ENCODE assay signal across 1 cellular context in genomic region chr15:30625436-30626193, GRCh38.
TF ChIP-seq lines count a peak whose summit lies in the region.
"Not testable (repeated sequence)": the region's sequence is repeated elsewhere in the genome, so short reads cannot be mapped to it uniquely, and the experiment has no call there.

TSS of gene ARHGAP11B (plus strand) at chr15:30626128.

TF ChIP-seq in HepG2, 621 proteins besides CTCF, POLR2A, EP300 and RAD21 (continued from another document):
- TF ChIP-seq, protein P1, sequence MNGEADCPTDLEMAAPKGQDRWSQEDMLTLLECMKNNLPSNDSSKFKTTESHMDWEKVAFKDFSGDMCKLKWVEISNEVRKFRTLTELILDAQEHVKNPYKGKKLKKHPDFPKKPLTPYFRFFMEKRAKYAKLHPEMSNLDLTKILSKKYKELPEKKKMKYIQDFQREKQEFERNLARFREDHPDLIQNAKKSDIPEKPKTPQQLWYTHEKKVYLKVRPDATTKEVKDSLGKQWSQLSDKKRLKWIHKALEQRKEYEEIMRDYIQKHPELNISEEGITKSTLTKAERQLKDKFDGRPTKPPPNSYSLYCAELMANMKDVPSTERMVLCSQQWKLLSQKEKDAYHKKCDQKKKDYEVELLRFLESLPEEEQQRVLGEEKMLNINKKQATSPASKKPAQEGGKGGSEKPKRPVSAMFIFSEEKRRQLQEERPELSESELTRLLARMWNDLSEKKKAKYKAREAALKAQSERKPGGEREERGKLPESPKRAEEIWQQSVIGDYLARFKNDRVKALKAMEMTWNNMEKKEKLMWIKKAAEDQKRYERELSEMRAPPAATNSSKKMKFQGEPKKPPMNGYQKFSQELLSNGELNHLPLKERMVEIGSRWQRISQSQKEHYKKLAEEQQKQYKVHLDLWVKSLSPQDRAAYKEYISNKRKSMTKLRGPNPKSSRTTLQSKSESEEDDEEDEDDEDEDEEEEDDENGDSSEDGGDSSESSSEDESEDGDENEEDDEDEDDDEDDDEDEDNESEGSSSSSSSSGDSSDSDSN (CRISPR knock-in tag; IDR thresholded peaks at IDR 0.05) = peak; percentile 65; the same call in 1 of the 2 replicates
- TF ChIP-seq HBP1 (CRISPR knock-in tag; IDR thresholded peaks at IDR 0.05; ENCODE audit: low read depth) = 0 out of 2 replicates have a peak, but pooled peaks have one; percentile 49
- peak; percentile 13; the same call in 1 of the 2 replicates for TF ChIP-seq ZNF792 (CRISPR knock-in tag; IDR thresholded peaks at IDR 0.05)
- 0 out of 2 replicates have a peak, but pooled peaks have one; percentile 11 for TF ChIP-seq ZSCAN9 (CRISPR knock-in tag; IDR thresholded peaks at IDR 0.05; ENCODE audit: borderline replicate concordance)
- TF ChIP-seq, protein P2, sequence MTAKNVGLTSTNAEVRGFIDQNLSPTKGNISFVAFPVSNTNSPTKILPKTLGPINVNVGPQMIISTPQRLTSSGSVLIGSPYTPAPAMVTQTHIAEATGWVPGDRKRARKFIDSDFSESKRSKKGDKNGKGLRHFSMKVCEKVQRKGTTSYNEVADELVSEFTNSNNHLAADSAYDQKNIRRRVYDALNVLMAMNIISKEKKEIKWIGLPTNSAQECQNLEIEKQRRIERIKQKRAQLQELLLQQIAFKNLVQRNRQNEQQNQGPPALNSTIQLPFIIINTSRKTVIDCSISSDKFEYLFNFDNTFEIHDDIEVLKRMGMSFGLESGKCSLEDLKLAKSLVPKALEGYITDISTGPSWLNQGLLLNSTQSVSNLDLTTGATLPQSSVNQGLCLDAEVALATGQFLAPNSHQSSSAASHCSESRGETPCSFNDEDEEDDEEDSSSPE (CRISPR knock-in tag; IDR thresholded peaks at IDR 0.05) = peak; percentile 97
- TF ChIP-seq YY1 (IDR thresholded peaks at IDR 0.05; ENCODE audit: insufficient read depth, insufficient replicate concordance, low read depth, low read length) = peak; percentile 24
- TF ChIP-seq KLF12 (CRISPR knock-in tag; IDR thresholded peaks at IDR 0.05; ENCODE audit: borderline replicate concordance) = peak; percentile 39; the same call in 1 of the 2 replicates
- TF ChIP-seq ZNF501 (CRISPR knock-in tag; IDR thresholded peaks at IDR 0.05) = 0 out of 2 replicates have a peak, but pooled peaks have one; percentile 32
- 0 out of 2 replicates have a peak, but pooled peaks have one; percentile 68 for TF ChIP-seq HDAC6 (IDR thresholded peaks at IDR 0.05; ENCODE audit: low read depth, low read length)
- not testable (repeated sequence) for TF ChIP-seq GABPA (IDR thresholded peaks at IDR 0.05; ENCODE audit: low read depth, low read length)
- TF ChIP-seq GABPA (CRISPR knock-in tag; IDR thresholded peaks at IDR 0.05; ENCODE audit: low read depth) = peak; percentile 28
- TF ChIP-seq MED1 (CRISPR knock-in tag; IDR thresholded peaks at IDR 0.05) = 0 out of 2 replicates have a peak, but pooled peaks have one; percentile 19
- TF ChIP-seq HDAC1 (CRISPR knock-in tag; IDR thresholded peaks at IDR 0.05) = peak; percentile 95
TF ChIP-seq in HepG2: peak in this region for 65; not testable (repeated sequence) for 556.
